ENCODE assay signal across 9 cellular contexts in genomic region chr17:7173687-7174602, GRCh38. TPM values are rescaled to one million over a fixed set of nuclear protein-coding genes. Genes with fewer than 3 reads are reported as not detected.
A peak's percentile ranks its signal among the peaks of the same experiment; 100 is the strongest.
DNase-seq lines count a peak whose midpoint lies in the region; ATAC-seq, FAIRE-seq and TF ChIP-seq lines count a peak whose summit lies in the region.
"Had no signal": no experiment of that assay in that cellular context is flagged by ENCODE, and none has a peak within 500 bp of the region (broad histone marks: within the 10 kb centered on the region; RNA-seq: fewer than 3 reads in every experiment).

No MANE protein-coding gene starts in this region.

- H3K4me3 ChIP-seq in kidney (ENCODE audit: low read length in 2 of 2), result no peak overlapping the region

- peak; percentile 88 for DNase-seq in CD14-positive monocyte (ENCODE audit: low spot score)
- peak; percentile 65 for DNase-seq in NCI-H69 (lab: John Stamatoyannopoulos, UW)
- peak; percentile 48 for DNase-seq in astrocyte of the hippocampus (ENCODE audit: low read depth, low spot score)
- DNase-seq in kidney, result peak; percentile 83
- DNase-seq in stimulated activated CD4-positive, alpha-beta T cell treated with anti-CD3 and anti-CD28 coated beads, Interleukin-1b, Interleukin-23, amount 100 ng/mL, for 48 hours, result peak; percentile 64
- DNase-seq in SIG-M5 (lab: John Stamatoyannopoulos, UW), result no peak
- no peak for DNase-seq in RCC 7860 (ENCODE audit: low spot score)

- no peak for FAIRE-seq in kidney (lab: Jason Lieb, UNC)
- FAIRE-seq in RCC 7860 (lab: Jason Lieb, UNC), result no peak

- no peak overlapping the region for H3K4me3 Mint-ChIP-seq in CD14-positive monocyte

- no peaks in the 10 kb centered on the region for H3K36me3 ChIP-seq in kidney (ENCODE audit: control insufficient read depth in 1 of 2, insufficient read depth in 2 of 2, low read length in 2 of 2)

- H3K9me3 ChIP-seq in kidney (ENCODE audit: control insufficient read depth in 1 of 2, low read length in 2 of 2), result peaks cover 0 to 5% of the 10 kb centered on the region in 2 donors

- H3K4me1 Mint-ChIP-seq in CD14-positive monocyte, result peaks cover 33% of the 10 kb centered on the region

- peaks cover 10% of the 10 kb centered on the region in 2 donors for H3K4me1 ChIP-seq in kidney (ENCODE audit: control insufficient read depth in 1 of 2, insufficient read depth in 1 of 2, low read depth in 1 of 2, low read length in 2 of 2)

- TF ChIP-seq CTCF in CD14-positive monocyte (IDR thresholded peaks at IDR 0.05) (peak; percentile 68), kidney (IDR thresholded peaks at IDR 0.05; ENCODE audit: borderline replicate concordance, extremely low read depth, insufficient read depth) (no peak)

- peaks cover 13 to 19% (median 15%) of the 10 kb centered on the region in 3 donors for H3K27me3 Mint-ChIP-seq in CD14-positive monocyte (ENCODE audit: low read depth in 3 of 3)

- peaks cover 2 to 16% of the 10 kb centered on the region in 2 donors for H3K36me3 Mint-ChIP-seq in CD14-positive monocyte

- no peak overlapping the region for H3K27ac ChIP-seq in kidney (ENCODE audit: low read depth in 2 of 2, low read length in 2 of 2)
- H3K27ac ChIP-seq: VCaP had no signal

- H3K9ac ChIP-seq in kidney (ENCODE audit: low read length in 2 of 2), result no peak overlapping the region

- intact Hi-C loops in CD14-positive monocyte (cut with micrococcal nuclease), result loop anchor here (1.0 to 10.0 kb wide), 4 partner anchors 37 to 259 kb away; no protein-coding TSS in a partner anchor
- intact Hi-C loops in kidney (cut with DNase I), result no loop called here

- peaks cover 0 to 11% (median 1%) of the 10 kb centered on the region in 7 donors for H3K9me3 Mint-ChIP-seq in CD14-positive monocyte

- H3K27ac Mint-ChIP-seq in CD14-positive monocyte, result peak overlapping the region in 5 of 7 donors; percentile 32 to 91 (median 84)

- no peak for ATAC-seq in GM19328 (IDR thresholded peaks at IDR 0.05; ENCODE audit: unreplicated experiment)

RNA-seq across cellular contexts. Expression of gene ASGR1, which starts 5.2 kb away (rescaled TPM):
- polyA plus RNA-seq in CD14-positive monocyte, result 100 to 1,000 TPM; 114 to 126 TPM
- total RNA-seq in kidney, result 2.1 TPM
- 1.4 TPM for polyA plus RNA-seq in kidney (ENCODE audit: insufficient read depth, low read depth, low replicate concordance)

RNA-seq across cellular contexts. Expression of gene DLG4, which starts 45.7 kb away (rescaled TPM):
- polyA plus RNA-seq in CD14-positive monocyte (under 1 TPM; 0.37 to 0.39 TPM), kidney (ENCODE audit: insufficient read depth, low read depth, low replicate concordance) (6.6 TPM)
- total RNA-seq in kidney, result 18.9 TPM

RNA-seq across cellular contexts. Expression of gene ACADVL, which starts 45.8 kb away (rescaled TPM):
- polyA plus RNA-seq in CD14-positive monocyte (100 to 1,000 TPM; 152 to 154 TPM), kidney (ENCODE audit: insufficient read depth, low read depth, low replicate concordance) (1,202 TPM)
- total RNA-seq in kidney, result 689 TPM

RNA-seq across cellular contexts. Expression of gene ASGR2, which starts 59.3 kb away (rescaled TPM):
- polyA plus RNA-seq in CD14-positive monocyte (10 to 100 TPM; 53.3 to 78.3 TPM), kidney (ENCODE audit: insufficient read depth, low read depth, low replicate concordance) (1.4 TPM)
- 1.2 TPM for total RNA-seq in kidney

Comparison
In these comparisons a context has a peak if more than half of its experiments do, and no peak if none do; other contexts are left out.
1. DNase-seq: peak in CD14-positive monocyte (single experiment), NCI-H69 (single experiment), astrocyte of the hippocampus (single experiment), kidney (single experiment) and stimulated activated CD4-positive, alpha-beta T cell treated with anti-CD3 and anti-CD28 coated beads, Interleukin-1b, Interleukin-23, amount 100 ng/mL, for 48 hours (single experiment); none in SIG-M5 (single experiment) and RCC 7860 (single experiment).
2. RNA of gene ASGR1, which starts 5.2 kb away (polyA plus RNA-seq): 114 to 126 TPM in CD14-positive monocyte; 1.4 TPM in kidney (single experiment); every median in the first group is over 10 times any median in the second.